In the genomic region with DNA sequence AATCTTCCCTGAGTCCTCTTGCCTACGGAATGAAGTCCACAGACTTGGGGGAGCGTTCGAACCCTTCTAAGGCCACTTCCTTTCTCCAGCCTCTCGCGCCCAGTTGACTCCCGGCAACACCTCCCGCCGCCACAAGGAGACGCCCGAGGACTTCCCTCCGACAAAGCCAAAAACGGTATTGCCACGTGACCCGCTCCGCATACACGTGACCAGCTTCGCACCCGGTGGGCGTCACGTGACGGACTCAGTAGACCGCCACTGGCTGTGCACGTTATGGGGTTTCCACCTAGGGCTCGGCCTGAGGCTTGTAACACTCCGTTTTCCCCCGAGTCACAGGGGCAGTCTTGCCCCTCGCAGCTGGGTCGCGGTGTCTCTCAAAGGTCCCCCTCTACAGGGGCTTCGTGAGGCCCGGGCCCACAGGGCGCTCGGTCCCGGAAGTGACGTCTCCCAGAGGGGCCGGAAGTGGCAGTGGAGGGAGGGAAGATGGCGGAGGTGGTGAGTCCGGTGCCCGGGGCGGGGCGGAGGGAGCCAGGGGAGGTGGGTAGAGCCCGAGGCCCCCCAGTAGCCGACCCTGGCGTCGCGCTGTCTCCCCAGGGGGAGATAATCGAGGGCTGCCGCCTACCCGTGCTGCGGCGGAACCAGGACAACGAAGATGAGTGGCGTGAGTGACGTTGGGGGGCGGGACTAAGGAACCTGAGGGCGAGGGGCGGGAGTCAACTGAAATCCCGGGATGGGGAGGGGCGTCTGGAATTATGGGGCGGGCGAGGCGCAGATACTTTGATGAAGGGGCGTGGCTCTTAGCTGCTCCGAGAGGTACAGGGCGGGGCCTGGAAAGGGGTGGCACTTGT, we compare ENCODE assay signal across 8 cellular contexts. TPM values are rescaled to one million over a fixed set of nuclear protein-coding genes. Genes with fewer than 3 reads are reported as not detected.
A peak's percentile ranks its signal among the peaks of the same experiment; 100 is the strongest.
DNase-seq lines count a peak whose midpoint lies in the region; ATAC-seq and TF ChIP-seq lines count a peak whose summit lies in the region.

A gene (plus strand): TSS at position 468 of the 848 bp plus-strand sequence. CDS start 16 bp downstream, at position 484.

- BruUV-seq in Calu3 (replicated peaks; lab: Mats Ljungman, UMichigan) = no TSS peak

- peak; percentile 98 for DNase-seq in Calu3
- DNase-seq in NT2/D1 (ENCODE audit: low read depth, low spot score) = peak; percentile 97
- DNase-seq in activated CD8-positive, alpha-beta memory T cell treated with anti-CD3 and anti-CD28 coated beads, Interleukin-2, amount 50 U/mL, for 1 hour (ENCODE audit: extremely low read depth) = peak; percentile 90
- peak; percentile 96 for DNase-seq in stimulated activated CD8-positive, alpha-beta memory T cell treated with anti-CD3 and anti-CD28 coated beads, Interleukin-15, amount 100 ng/mL, for 4 hours (ENCODE audit: low read depth in 2 of 2)

- H3K27me3 Mint-ChIP-seq in Calu3 (ENCODE audit: unreplicated experiment) = no peaks in the 10 kb centered on the region

- peaks cover 56% of the 10 kb centered on the region for H3K36me3 Mint-ChIP-seq in Calu3 (ENCODE audit: insufficient read depth, unreplicated experiment)

- H3K9ac ChIP-seq in HUES48 (ENCODE audit: low read depth, low read length) = peak within 1 kb of the TSS; percentile 96
- peak within 1 kb of the TSS; percentile 93 for H3K9ac ChIP-seq in NT2/D1 (ENCODE audit: insufficient read length, low read depth)

- H3K27me3 ChIP-seq in HUES48 (ENCODE audit: control insufficient read depth, insufficient read depth, low read length) (no peaks in the 10 kb centered on the region), NT2/D1 (ENCODE audit: insufficient read depth, insufficient read length) (peaks cover 10% of the 10 kb centered on the region)

- H3K4me3 ChIP-seq in HUES48 (ENCODE audit: low read depth, low read length) (peak within 1 kb of the TSS; percentile 92), NT2/D1 (ENCODE audit: insufficient read length, low read depth) (peak within 1 kb of the TSS; percentile 73), mesodermal cell (ENCODE audit: extremely low read depth, insufficient read depth, low read length, poor library complexity, severe bottlenecking) (peak within 1 kb of the TSS; percentile 78)

- H3K27ac Mint-ChIP-seq in Calu3 (ENCODE audit: unreplicated experiment) = peak within 1 kb of the TSS; percentile 99

- H3K36me3 ChIP-seq in HUES48 (ENCODE audit: control insufficient read depth, insufficient read depth, low read length) (peaks cover 40% of the 10 kb centered on the region), NT2/D1 (ENCODE audit: insufficient read depth, insufficient read length, low read length) (peaks cover 43% of the 10 kb centered on the region), mesodermal cell (ENCODE audit: control insufficient read depth, insufficient read depth, low read length) (peaks cover 41% of the 10 kb centered on the region)

- intact Hi-C loops in Calu3 (cut with micrococcal nuclease; ENCODE audit: unreplicated experiment) = loop anchor here (1.0 to 2.0 kb wide), 2 partner anchors 107 to 277 kb away; no protein-coding TSS in a partner anchor

- CTCF ChIA-PET in Calu3 (lab: Charles Lee) = interaction anchor here (0.6 to 2.5 kb wide), 13 partner anchors 8 to 176 kb away, joined by 3 to 22 read pairs (median 4); a partner anchor contains a TSS

- H3K27ac ChIP-seq in HUES48 (ENCODE audit: low read depth, low read length) = peak within 1 kb of the TSS; percentile 99
- peak within 1 kb of the TSS; percentile 99 for H3K27ac ChIP-seq in mesodermal cell (ENCODE audit: low read depth, low read length, severe bottlenecking)

- H3K9me3 ChIP-seq in HUES48 (ENCODE audit: control insufficient read depth, insufficient read depth, low read length) (no peaks in the 10 kb centered on the region), NT2/D1 (ENCODE audit: insufficient read depth, low read length) (0 out of 2 replicates have a peak, but pooled peaks cover 9% of the 10 kb centered on the region), mesodermal cell (ENCODE audit: control insufficient read depth, low read length) (no peaks in the 10 kb centered on the region)

- H3K4me3 Mint-ChIP-seq in Calu3 (ENCODE audit: low read depth, unreplicated experiment) = peak within 1 kb of the TSS; percentile 86

- ATAC-seq in GM21381 (IDR thresholded peaks at IDR 0.05; ENCODE audit: unreplicated experiment) = peak; percentile 85

- H3K4me1 ChIP-seq in HUES48 (ENCODE audit: control insufficient read depth, insufficient read depth, low read length) (no peaks in the 10 kb centered on the region), NT2/D1 (ENCODE audit: insufficient read depth, insufficient read length) (peaks cover 5% of the 10 kb centered on the region), mesodermal cell (ENCODE audit: control insufficient read depth, insufficient read depth, low read length, poor library complexity, severe bottlenecking) (no peaks in the 10 kb centered on the region)

- WGBS in mesodermal cell (ENCODE audit: insufficient coverage in 2 of 2), 2 experiments = 0 to 2% methylated on average over 54 to 56 of the region's 65 CpGs

- no peaks in the 10 kb centered on the region for H3K9me3 Mint-ChIP-seq in Calu3 (ENCODE audit: low read depth, unreplicated experiment)

- peaks cover 6% of the 10 kb centered on the region for H3K4me1 Mint-ChIP-seq in Calu3 (ENCODE audit: low read depth, unreplicated experiment)

- peak; percentile 95 for TF ChIP-seq CTCF in Calu3 (IDR thresholded peaks at IDR 0.05; ENCODE audit: unreplicated experiment)

- in situ Hi-C loops in endometrial microvascular endothelial cells (cut with HindIII; ENCODE audit: inconsistent ontology term, low pct_unique_long_range_greater_than_20kb, low sequenced_read_pairs) = no loop called here

RNA-seq across cellular contexts. Expression of the gene that starts here (rescaled TPM):
- total RNA-seq in Calu3 (2022) (50.9 and 51.0 TPM in 2 replicates), endometrial microvascular endothelial cells (ENCODE audit: inconsistent ontology term) (34.0 TPM)
- polyA plus RNA-seq in mesodermal cell (2013, experiment 1 of 2) = 31.4 TPM
- 29.6 TPM for polyA plus RNA-seq in mesodermal cell (2013, experiment 2 of 2)

Comparison
In these comparisons a context has a peak if more than half of its experiments do, and no peak if none do; other contexts are left out.
1. Peak in every context shown above with its lines: DNase-seq, ATAC-seq, H3K4me3 ChIP-seq and H3K27ac ChIP-seq.